ENCODE assay signal across 14 cellular contexts in the genomic region with DNA sequence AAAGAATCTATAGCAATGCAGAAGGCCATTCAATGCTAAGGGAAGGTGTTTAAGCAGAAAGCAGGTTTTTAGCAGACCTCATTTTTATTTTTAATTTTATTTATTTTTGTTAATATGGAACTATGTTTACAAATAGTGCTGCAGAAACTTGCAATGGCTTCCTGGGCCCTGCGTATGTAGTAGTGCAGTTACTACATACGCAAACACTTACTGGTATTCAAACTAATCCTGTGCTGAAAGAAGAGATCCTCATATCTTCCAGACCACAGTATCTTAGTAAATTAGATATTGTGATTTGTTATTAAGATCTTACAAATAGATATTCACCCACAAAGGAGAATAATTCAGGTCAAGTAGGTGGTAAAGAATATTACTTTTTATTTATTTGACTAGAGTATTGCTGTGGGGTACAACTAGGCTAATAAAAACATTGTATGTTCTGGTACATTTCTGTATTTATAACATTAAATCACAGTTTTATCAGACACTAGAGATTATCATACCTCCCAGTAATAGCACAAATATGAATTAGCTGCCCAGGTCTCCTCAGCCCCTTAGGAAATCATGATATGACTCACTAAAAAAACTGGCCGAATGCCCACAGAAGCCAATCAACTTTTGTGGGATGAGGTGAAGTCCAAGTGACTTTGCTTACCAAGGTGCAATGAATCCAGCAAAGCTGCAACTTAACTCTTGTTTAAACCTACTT. TPM values are rescaled to one million over a fixed set of nuclear protein-coding genes. Genes with fewer than 3 reads are reported as not detected.
A peak's percentile ranks its signal among the peaks of the same experiment; 100 is the strongest.
DNase-seq lines count a peak whose midpoint lies in the region; ATAC-seq and TF ChIP-seq lines count a peak whose summit lies in the region.
"Had no signal": no experiment of that assay in that cellular context is flagged by ENCODE, and none has a peak within 500 bp of the region (broad histone marks: within the 10 kb centered on the region; RNA-seq: fewer than 3 reads in every experiment).

No MANE protein-coding gene starts in this region.

- H3K27ac ChIP-seq in dorsolateral prefrontal cortex = no peak overlapping the region
- H3K27ac ChIP-seq: cardiac muscle cell had no signal

- H3K27ac Mint-ChIP-seq in Calu3 (ENCODE audit: unreplicated experiment) = no peak overlapping the region
- H3K27ac Mint-ChIP-seq in chondrocyte (ENCODE audit: unreplicated experiment) = peak overlapping the region; percentile 2
- H3K27ac Mint-ChIP-seq: CD8-positive, alpha-beta memory T cell; natural killer cell had no signal

- no peaks in the 10 kb centered on the region for H3K9me3 ChIP-seq in mucosa of descending colon

- CTCF ChIA-PET in Calu3 (lab: Charles Lee) = no interaction called here

- H3K4me3 ChIP-seq in mucosa of descending colon = no peak overlapping the region
- H3K4me3 ChIP-seq in dorsolateral prefrontal cortex = no peak overlapping the region
- H3K4me3 ChIP-seq: cardiac muscle cell had no signal

- no TSS peak for BruUV-seq in Calu3 (replicated peaks; lab: Mats Ljungman, UMichigan)

- H3K4me1 Mint-ChIP-seq in Calu3 (ENCODE audit: low read depth, unreplicated experiment) = peaks cover 17% of the 10 kb centered on the region
- peaks cover 54% of the 10 kb centered on the region for H3K4me1 Mint-ChIP-seq in chondrocyte (ENCODE audit: low read depth)
- H3K4me1 Mint-ChIP-seq: CD8-positive, alpha-beta memory T cell; natural killer cell had no signal

- TF ChIP-seq CTCF in Calu3 (IDR thresholded peaks at IDR 0.05; ENCODE audit: unreplicated experiment) (no peak), chondrocyte (IDR thresholded peaks at IDR 0.05) (no peak), mucosa of descending colon (IDR thresholded peaks at IDR 0.05) (no peak), dorsolateral prefrontal cortex (IDR thresholded peaks at IDR 0.05 in 54 of 56, conservative IDR thresholded peaks at IDR 0.05 in 2 of 56; ENCODE audit: low read depth in 1 of 56, partially characterized antibody in 56 of 56) (no peak)

- no peaks in the 10 kb centered on the region for H3K36me3 Mint-ChIP-seq in Calu3 (ENCODE audit: insufficient read depth, unreplicated experiment)
- no peaks in the 10 kb centered on the region for H3K36me3 Mint-ChIP-seq in chondrocyte (ENCODE audit: low read depth)
- H3K36me3 Mint-ChIP-seq: CD8-positive, alpha-beta memory T cell; natural killer cell had no signal

- intact Hi-C loops in Calu3 (cut with micrococcal nuclease; ENCODE audit: unreplicated experiment) (no loop called here), mucosa of descending colon (cut with DNase I, micrococcal nuclease) (no loop called here), dorsolateral prefrontal cortex (cut with DNase I) (no loop called here)

- no peak overlapping the region for H3K4me3 Mint-ChIP-seq in Calu3 (ENCODE audit: low read depth, unreplicated experiment)
- H3K4me3 Mint-ChIP-seq in chondrocyte (ENCODE audit: unreplicated experiment) = no peak overlapping the region
- H3K4me3 Mint-ChIP-seq: CD8-positive, alpha-beta memory T cell; natural killer cell had no signal

- peak; percentile 74 for ATAC-seq in mucosa of descending colon
- ATAC-seq: natural killer cell had no signal

- TF ChIP-seq POLR2A in erythroblast (IDR thresholded peaks at IDR 0.05; ENCODE audit: low read length) = no peak

- H3K36me3 ChIP-seq in mucosa of descending colon (ENCODE audit: low read depth) = no peaks in the 10 kb centered on the region
- H3K36me3 ChIP-seq: cardiac muscle cell had no signal

- H3K27me3 Mint-ChIP-seq in Calu3 (ENCODE audit: unreplicated experiment) = no peaks in the 10 kb centered on the region
- H3K27me3 Mint-ChIP-seq in chondrocyte (ENCODE audit: low read depth) = no peaks in the 10 kb centered on the region

- H3K27me3 ChIP-seq in dorsolateral prefrontal cortex = no peaks in the 10 kb centered on the region
- H3K27me3 ChIP-seq: cardiac muscle cell had no signal

- DNase-seq in Calu3 = peak; percentile 64
- peak; percentile 77 for DNase-seq in LoVo (ENCODE audit: low spot score)
- no peak for DNase-seq in chondrocyte (ENCODE audit: low spot score)
- peak in 1 of 3 donors; percentile 66 for DNase-seq in mucosa of descending colon
- no peak for DNase-seq in dorsolateral prefrontal cortex
- DNase-seq in erythroblast (lab: John Stamatoyannopoulos, UW) = no peak
- DNase-seq in NCI-H1105 treated with DMSO at 0.1 percent for 48 hours (lab: John Stamatoyannopoulos, UW) = no peak
- DNase-seq in NCI-H1694 treated with DMSO at 0.1 percent for 48 hours (lab: John Stamatoyannopoulos, UW) = no peak
- DNase-seq: activated CD8-positive, alpha-beta memory T cell treated with anti-CD3 and anti-CD28 coated beads, Interleukin-2, amount 50 U/mL, for 48 hours; CD8-positive, alpha-beta memory T cell; natural killer cell; NCI-H526; substantia nigra had no signal

- H3K9me3 Mint-ChIP-seq in Calu3 (ENCODE audit: low read depth, unreplicated experiment) = no peaks in the 10 kb centered on the region
- no peaks in the 10 kb centered on the region for H3K9me3 Mint-ChIP-seq in chondrocyte (ENCODE audit: low read depth)
- H3K9me3 Mint-ChIP-seq: CD8-positive, alpha-beta memory T cell; natural killer cell had no signal

- H3K4me1 ChIP-seq in mucosa of descending colon (ENCODE audit: low read depth) = no peaks in the 10 kb centered on the region

RNA-seq across cellular contexts. Expression of a gene that starts 57.6 kb away (rescaled TPM):
- total RNA-seq in Calu3 (2022) (6.3 and 7.1 TPM in 2 replicates), chondrocyte (5.1 to 5.8 TPM (median 5.3 TPM) in 3 replicates), mucosa of descending colon (10 to 100 TPM in 2 of 3 donors, 1 to 10 TPM in 1; 9.8 to 12.1 (median 11.8) TPM), dorsolateral prefrontal cortex (10 to 100 TPM in 99 of 120 experiments, 1 to 10 TPM in 21; 4.9 to 23.1 (median 13.3) TPM)

Comparison
In these comparisons a context has a peak if more than half of its experiments do, and no peak if none do; other contexts are left out.
1. DNase-seq: peak in Calu3 (single experiment) and LoVo (single experiment); none in chondrocyte (single experiment), dorsolateral prefrontal cortex (0 of 10), erythroblast (0 of 2), NCI-H1105 treated with DMSO at 0.1 percent for 48 hours (single experiment) and NCI-H1694 treated with DMSO at 0.1 percent for 48 hours (single experiment).